Comparison of ENCODE assay signal across 14 cellular contexts in the genomic region with DNA sequence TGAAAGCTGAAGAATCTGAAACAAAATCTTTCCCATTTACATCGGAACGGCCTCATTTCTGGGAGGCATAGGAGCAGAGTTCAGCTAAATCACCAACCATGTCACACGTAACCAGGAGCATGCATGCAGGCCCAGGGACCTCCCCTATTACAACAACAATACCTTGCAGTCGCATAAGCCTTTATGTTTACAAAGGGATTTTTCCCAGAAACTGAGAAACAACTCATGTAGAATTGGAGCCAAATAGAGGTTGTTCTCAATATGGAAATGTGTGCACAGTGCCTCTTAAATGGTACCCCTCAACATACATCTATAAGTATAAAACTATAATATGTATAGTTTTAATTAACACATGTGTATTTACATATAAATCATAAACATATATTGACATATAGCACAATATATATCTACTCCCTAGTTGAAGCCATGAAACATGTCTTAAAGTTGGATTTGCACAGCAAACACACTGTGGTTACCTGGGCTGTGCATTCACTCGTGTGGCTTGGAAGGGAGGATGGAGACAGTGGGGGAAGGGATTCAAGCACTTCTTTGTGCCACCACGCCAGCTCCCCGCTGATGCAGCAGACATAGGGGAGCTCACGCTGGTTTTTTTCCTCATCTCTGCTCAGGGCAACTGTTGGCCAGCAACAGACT. TPM values are rescaled to one million over a fixed set of nuclear protein-coding genes. Genes with fewer than 3 reads are reported as not detected.
DNase-seq lines count a peak whose midpoint lies in the region; ATAC-seq lines count a peak whose summit lies in the region.
"Had no signal": no experiment of that assay in that cellular context is flagged by ENCODE, and none has a peak within 500 bp of the region (broad histone marks: within the 10 kb centered on the region; RNA-seq: fewer than 3 reads in every experiment).

No MANE protein-coding gene starts in this region.

- peak overlapping the region; percentile 55 for H3K27ac Mint-ChIP-seq in activated CD4-positive, alpha-beta memory T cell treated with anti-CD3 and anti-CD28 coated beads, Interleukin-2, amount 10 ng/mL, durations not matched to agents 7 days and 5 days
- no peak overlapping the region for H3K27ac Mint-ChIP-seq in activated CD4-positive, alpha-beta memory T cell treated with anti-CD3 and anti-CD28 coated beads for 36 hours
- no peak overlapping the region for H3K27ac Mint-ChIP-seq in activated T-helper 17 cell treated with anti-CD3 and anti-CD28 coated beads, Interleukin-2, amount 50 U/mL, for 72 hours
- peak overlapping the region; percentile 29 for H3K27ac Mint-ChIP-seq in stimulated activated effector memory CD8-positive, alpha-beta T cell treated with anti-CD3 and anti-CD28 coated beads, Interleukin-12 subunit alpha, Interleukin-12 subunit beta, amount 100 ng/mL, for 72 hours
- H3K27ac Mint-ChIP-seq: dendritic cell treated with granulocyte-macrophage colony-stimulating factor and Interleukin-4, amounts not matched to agents 40 ng/mL and 50 ng/mL, for 4 days had no signal

- H3K36me3 Mint-ChIP-seq in activated CD4-positive, alpha-beta memory T cell treated with anti-CD3 and anti-CD28 coated beads, Interleukin-2, amount 10 ng/mL, durations not matched to agents 7 days and 5 days (ENCODE audit: low read depth): peaks cover 47% of the 10 kb centered on the region
- H3K36me3 Mint-ChIP-seq in activated CD4-positive, alpha-beta memory T cell treated with anti-CD3 and anti-CD28 coated beads for 36 hours: peaks cover 62% of the 10 kb centered on the region
- H3K36me3 Mint-ChIP-seq in activated T-helper 17 cell treated with anti-CD3 and anti-CD28 coated beads, Interleukin-2, amount 50 U/mL, for 72 hours (ENCODE audit: low read depth): peaks cover 99% of the 10 kb centered on the region
- H3K36me3 Mint-ChIP-seq in stimulated activated effector memory CD8-positive, alpha-beta T cell treated with anti-CD3 and anti-CD28 coated beads, Interleukin-12 subunit alpha, Interleukin-12 subunit beta, amount 100 ng/mL, for 72 hours: peaks cover 84% of the 10 kb centered on the region

- intact Hi-C loops in activated CD4-positive, alpha-beta memory T cell treated with anti-CD3 and anti-CD28 coated beads for 36 hours (cut with micrococcal nuclease): loop anchor here (1.0 kb wide), 1 partner anchor 9 kb away; no protein-coding TSS in a partner anchor

- ATAC-seq in HG02763 (IDR thresholded peaks at IDR 0.05; ENCODE audit: unreplicated experiment): peak; percentile 3
- ATAC-seq in activated T-helper 17 cell treated with anti-CD3 and anti-CD28 coated beads, Interleukin-2, amount 50 U/mL, for 72 hours (replicated peaks): peak; percentile 32
- ATAC-seq in stimulated activated effector memory CD8-positive, alpha-beta T cell treated with anti-CD3 and anti-CD28 coated beads, Interleukin-12 subunit alpha, Interleukin-12 subunit beta, amount 100 ng/mL, for 72 hours: peak; percentile 57
- ATAC-seq: Right ventricle myocardium inferior had no signal

- peaks cover 18% of the 10 kb centered on the region for H3K4me1 Mint-ChIP-seq in activated CD4-positive, alpha-beta memory T cell treated with anti-CD3 and anti-CD28 coated beads, Interleukin-2, amount 10 ng/mL, durations not matched to agents 7 days and 5 days
- H3K4me1 Mint-ChIP-seq in activated CD4-positive, alpha-beta memory T cell treated with anti-CD3 and anti-CD28 coated beads for 36 hours (ENCODE audit: low read depth): peaks cover 12% of the 10 kb centered on the region
- H3K4me1 Mint-ChIP-seq in activated T-helper 17 cell treated with anti-CD3 and anti-CD28 coated beads, Interleukin-2, amount 50 U/mL, for 72 hours: peaks cover 20% of the 10 kb centered on the region
- peaks cover 25% of the 10 kb centered on the region for H3K4me1 Mint-ChIP-seq in stimulated activated effector memory CD8-positive, alpha-beta T cell treated with anti-CD3 and anti-CD28 coated beads, Interleukin-12 subunit alpha, Interleukin-12 subunit beta, amount 100 ng/mL, for 72 hours

- no peak overlapping the region for H3K4me3 Mint-ChIP-seq in activated CD4-positive, alpha-beta memory T cell treated with anti-CD3 and anti-CD28 coated beads, Interleukin-2, amount 10 ng/mL, durations not matched to agents 7 days and 5 days
- no peak overlapping the region for H3K4me3 Mint-ChIP-seq in activated CD4-positive, alpha-beta memory T cell treated with anti-CD3 and anti-CD28 coated beads for 36 hours
- no peak overlapping the region for H3K4me3 Mint-ChIP-seq in activated T-helper 17 cell treated with anti-CD3 and anti-CD28 coated beads, Interleukin-2, amount 50 U/mL, for 72 hours
- no peak overlapping the region for H3K4me3 Mint-ChIP-seq in stimulated activated effector memory CD8-positive, alpha-beta T cell treated with anti-CD3 and anti-CD28 coated beads, Interleukin-12 subunit alpha, Interleukin-12 subunit beta, amount 100 ng/mL, for 72 hours
- H3K4me3 Mint-ChIP-seq: dendritic cell treated with granulocyte-macrophage colony-stimulating factor and Interleukin-4, amounts not matched to agents 40 ng/mL and 50 ng/mL, for 4 days had no signal

- POLR2A ChIA-PET in activated CD4-positive, alpha-beta memory T cell treated with anti-CD3 and anti-CD28 coated beads, Interleukin-2, amount 10 ng/mL, durations not matched to agents 7 days and 5 days (lab: Charles Lee): no interaction called here
- POLR2A ChIA-PET in activated CD4-positive, alpha-beta memory T cell treated with anti-CD3 and anti-CD28 coated beads for 36 hours (lab: Charles Lee): interaction anchor here (0.7 kb wide), 1 partner anchor 8 kb away, joined by 3 read pairs; no protein-coding TSS in a partner anchor

- no peaks in the 10 kb centered on the region for H3K9me3 Mint-ChIP-seq in activated CD4-positive, alpha-beta memory T cell treated with anti-CD3 and anti-CD28 coated beads, Interleukin-2, amount 10 ng/mL, durations not matched to agents 7 days and 5 days
- H3K9me3 Mint-ChIP-seq in activated CD4-positive, alpha-beta memory T cell treated with anti-CD3 and anti-CD28 coated beads for 36 hours: no peaks in the 10 kb centered on the region
- no peaks in the 10 kb centered on the region for H3K9me3 Mint-ChIP-seq in activated T-helper 17 cell treated with anti-CD3 and anti-CD28 coated beads, Interleukin-2, amount 50 U/mL, for 72 hours
- H3K9me3 Mint-ChIP-seq in stimulated activated effector memory CD8-positive, alpha-beta T cell treated with anti-CD3 and anti-CD28 coated beads, Interleukin-12 subunit alpha, Interleukin-12 subunit beta, amount 100 ng/mL, for 72 hours: no peaks in the 10 kb centered on the region
- H3K9me3 Mint-ChIP-seq: activated naive CD4-positive, alpha-beta T cell treated with anti-CD3 and anti-CD28 coated beads, Interleukin-2, amount 50 U/mL, for 72 hours; dendritic cell treated with granulocyte-macrophage colony-stimulating factor and Interleukin-4, amounts not matched to agents 40 ng/mL and 50 ng/mL, for 4 days had no signal

- no peak for DNase-seq in activated CD4-positive, alpha-beta memory T cell treated with anti-CD3 and anti-CD28 coated beads, Interleukin-2, amount 10 ng/mL, durations not matched to agents 7 days and 5 days
- DNase-seq in activated CD4-positive, alpha-beta memory T cell treated with anti-CD3 and anti-CD28 coated beads for 36 hours: no peak
- peak in 1 of 2 donors; percentile 65 for DNase-seq in stimulated activated effector memory CD8-positive, alpha-beta T cell treated with anti-CD3 and anti-CD28 coated beads, Interleukin-12 subunit alpha, Interleukin-12 subunit beta, amount 100 ng/mL, for 72 hours (ENCODE audit: low spot score in 2 of 2)
- no peak for DNase-seq in SKM-1 (lab: John Stamatoyannopoulos, UW; ENCODE audit: unreplicated experiment)
- no peak for DNase-seq in kidney tubule cell (ENCODE audit: low spot score)
- no peak for DNase-seq in NCI-H524 treated with DMSO at 0.1 percent for 48 hours (lab: John Stamatoyannopoulos, UW)
- DNase-seq: DMS153; NCI-H510A treated with DMSO at 0.1 percent for 48 hours; stimulated activated naive CD4-positive, alpha-beta T cell treated with Interleukin-2 at 50 U/mL for 16 hours had no signal

- CTCF ChIA-PET in activated CD4-positive, alpha-beta memory T cell treated with anti-CD3 and anti-CD28 coated beads, Interleukin-2, amount 10 ng/mL, durations not matched to agents 7 days and 5 days (lab: Charles Lee): interaction anchor here (1.5 kb wide), 1 partner anchor 120 kb away, joined by 4 read pairs; a partner anchor contains a TSS
- CTCF ChIA-PET in activated CD4-positive, alpha-beta memory T cell treated with anti-CD3 and anti-CD28 coated beads for 36 hours (lab: Charles Lee): interaction anchor here (2.1 kb wide), 1 partner anchor 226 kb away, joined by 9 read pairs; no protein-coding TSS in a partner anchor

- no peaks in the 10 kb centered on the region for H3K27me3 Mint-ChIP-seq in activated CD4-positive, alpha-beta memory T cell treated with anti-CD3 and anti-CD28 coated beads, Interleukin-2, amount 10 ng/mL, durations not matched to agents 7 days and 5 days
- no peaks in the 10 kb centered on the region for H3K27me3 Mint-ChIP-seq in activated CD4-positive, alpha-beta memory T cell treated with anti-CD3 and anti-CD28 coated beads for 36 hours
- H3K27me3 Mint-ChIP-seq in activated T-helper 17 cell treated with anti-CD3 and anti-CD28 coated beads, Interleukin-2, amount 50 U/mL, for 72 hours: no peaks in the 10 kb centered on the region
- H3K27me3 Mint-ChIP-seq: dendritic cell treated with granulocyte-macrophage colony-stimulating factor and Interleukin-4, amounts not matched to agents 40 ng/mL and 50 ng/mL, for 4 days had no signal

RNA-seq across cellular contexts. Expression of a gene that starts 35.0 kb away (rescaled TPM):
- under 1 TPM; 0.53 to 0.91 TPM for total RNA-seq in activated CD4-positive, alpha-beta memory T cell treated with anti-CD3 and anti-CD28 coated beads, Interleukin-2, amount 10 ng/mL, durations not matched to agents 7 days and 5 days
- total RNA-seq in activated CD4-positive, alpha-beta memory T cell treated with anti-CD3 and anti-CD28 coated beads for 36 hours: 1 to 10 TPM; 5.4 to 7.0 TPM
- total RNA-seq in activated T-helper 17 cell treated with anti-CD3 and anti-CD28 coated beads, Interleukin-2, amount 50 U/mL, for 72 hours: 1 to 10 TPM; 2.0 to 9.2 TPM

Comparison
In these comparisons a context has a peak if more than half of its experiments do, and no peak if none do; other contexts are left out.
1. H3K27ac Mint-ChIP-seq: peak in activated CD4-positive, alpha-beta memory T cell treated with anti-CD3 and anti-CD28 coated beads, Interleukin-2, amount 10 ng/mL, durations not matched to agents 7 days and 5 days (single experiment) and stimulated activated effector memory CD8-positive, alpha-beta T cell treated with anti-CD3 and anti-CD28 coated beads, Interleukin-12 subunit alpha, Interleukin-12 subunit beta, amount 100 ng/mL, for 72 hours (single experiment); none in activated CD4-positive, alpha-beta memory T cell treated with anti-CD3 and anti-CD28 coated beads for 36 hours (single experiment) and activated T-helper 17 cell treated with anti-CD3 and anti-CD28 coated beads, Interleukin-2, amount 50 U/mL, for 72 hours (single experiment).
2. ATAC-seq: peak in every context shown above with its lines; median percentile 57 in stimulated activated effector memory CD8-positive, alpha-beta T cell treated with anti-CD3 and anti-CD28 coated beads, Interleukin-12 subunit alpha, Interleukin-12 subunit beta, amount 100 ng/mL, for 72 hours; 32 in activated T-helper 17 cell treated with anti-CD3 and anti-CD28 coated beads, Interleukin-2, amount 50 U/mL, for 72 hours; 3 in HG02763.